In the genomic region with DNA sequence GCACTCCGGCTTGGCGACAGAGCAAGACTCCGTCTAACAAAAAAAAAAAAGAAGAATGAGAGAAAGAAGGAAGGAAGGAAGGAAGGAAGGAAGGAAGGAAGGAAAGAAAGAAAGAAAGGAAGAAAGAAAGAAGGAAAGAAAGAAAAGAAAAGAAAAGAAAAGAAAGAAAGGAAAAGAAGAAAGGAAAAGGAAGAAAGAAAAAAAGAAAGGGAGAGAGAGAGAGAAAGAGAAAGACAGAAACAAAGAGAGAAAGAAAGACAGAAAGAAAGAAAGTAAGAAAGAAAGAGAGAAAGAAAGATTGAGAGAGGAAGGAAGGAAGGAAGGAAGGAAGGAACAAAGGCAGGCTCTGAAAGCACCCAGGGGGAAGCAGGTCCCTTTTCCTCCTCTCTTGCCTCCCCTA, we compare ENCODE assay signal across 28 cellular contexts.
A peak's percentile ranks its signal among the peaks of the same experiment; 100 is the strongest.
DNase-seq lines count a peak whose midpoint lies in the region; ATAC-seq and TF ChIP-seq lines count a peak whose summit lies in the region.
"Had no signal": no experiment of that assay in that cellular context is flagged by ENCODE, and none has a peak within 500 bp of the region (broad histone marks: within the 10 kb centered on the region; RNA-seq: fewer than 3 reads in every experiment).

No MANE protein-coding gene starts in this region.

- H3K4me1 Mint-ChIP-seq in activated CD8-positive, alpha-beta memory T cell treated with anti-CD3 and anti-CD28 coated beads, Interleukin-2, amount 10 ng/mL, durations not matched to agents 7 days and 5 days = peaks cover 58% of the 10 kb centered on the region
- peaks cover 26 to 88% (median 64%) of the 10 kb centered on the region in 4 donors for H3K4me1 Mint-ChIP-seq in CD4-positive, CD25-positive, alpha-beta regulatory T cell
- peaks cover 65% of the 10 kb centered on the region for H3K4me1 Mint-ChIP-seq in T-helper 17 cell
- H3K4me1 Mint-ChIP-seq: neural crest cell had no signal

- peaks cover 3% of the 10 kb centered on the region for H3K9me3 Mint-ChIP-seq in activated CD8-positive, alpha-beta memory T cell treated with anti-CD3 and anti-CD28 coated beads, Interleukin-2, amount 10 ng/mL, durations not matched to agents 7 days and 5 days (ENCODE audit: low read depth)
- peaks cover 0 to 3% (median 0%) of the 10 kb centered on the region in 7 donors for H3K9me3 Mint-ChIP-seq in CD4-positive, CD25-positive, alpha-beta regulatory T cell
- H3K9me3 Mint-ChIP-seq: neural crest cell had no signal

- no peaks in the 10 kb centered on the region for H3K27me3 Mint-ChIP-seq in activated CD8-positive, alpha-beta memory T cell treated with anti-CD3 and anti-CD28 coated beads, Interleukin-2, amount 10 ng/mL, durations not matched to agents 7 days and 5 days
- no peaks in the 10 kb centered on the region for H3K27me3 Mint-ChIP-seq in CD4-positive, CD25-positive, alpha-beta regulatory T cell
- no peaks in the 10 kb centered on the region for H3K27me3 Mint-ChIP-seq in T-helper 17 cell

- peak overlapping the region; percentile 32 for H3K27ac Mint-ChIP-seq in activated CD8-positive, alpha-beta memory T cell treated with anti-CD3 and anti-CD28 coated beads, Interleukin-2, amount 10 ng/mL, durations not matched to agents 7 days and 5 days
- peak overlapping the region; percentile 35 to 99 (median 86) for H3K27ac Mint-ChIP-seq in CD4-positive, CD25-positive, alpha-beta regulatory T cell
- peak overlapping the region; percentile 96 for H3K27ac Mint-ChIP-seq in T-helper 17 cell

- no peak for DNase-seq in activated CD8-positive, alpha-beta memory T cell treated with anti-CD3 and anti-CD28 coated beads, Interleukin-2, amount 10 ng/mL, durations not matched to agents 7 days and 5 days
- DNase-seq in activated CD8-positive, alpha-beta memory T cell treated with anti-CD3 and anti-CD28 coated beads, Interleukin-2, amount 50 U/mL, for 48 hours = no peak
- DNase-seq in CD4-positive, CD25-positive, alpha-beta regulatory T cell = no peak
- DNase-seq in T-helper 17 cell = no peak
- DNase-seq in islet precursor cell = peak; percentile 6
- DNase-seq in NCI-H2171 treated with DMSO at 0.1 percent for 48 hours (lab: John Stamatoyannopoulos, UW) = no peak
- no peak for DNase-seq in GM13977 (ENCODE audit: low spot score)
- DNase-seq: activated CD4-positive, alpha-beta T cell treated with anti-CD3 and anti-CD28 coated beads for 1 hour; colonic mucosa; COR-L47; DMS53; effector CD4-positive, alpha-beta T cell; hypothalamus; left colon; mucosa of descending colon; MV-4-11; NCI-H1436; NCI-H345; NCI-H69; pancreas; PC-9; retina; SK-N-SH; testis had no signal

- H3K36me3 Mint-ChIP-seq in activated CD8-positive, alpha-beta memory T cell treated with anti-CD3 and anti-CD28 coated beads, Interleukin-2, amount 10 ng/mL, durations not matched to agents 7 days and 5 days = peaks cover 20% of the 10 kb centered on the region
- H3K36me3 Mint-ChIP-seq in CD4-positive, CD25-positive, alpha-beta regulatory T cell = peaks cover 4% of the 10 kb centered on the region
- H3K36me3 Mint-ChIP-seq in T-helper 17 cell (ENCODE audit: low read depth) = peaks cover 6% of the 10 kb centered on the region

- H3K27me3 ChIP-seq in CD4-positive, CD25-positive, alpha-beta regulatory T cell (ENCODE audit: control insufficient read depth, insufficient read depth, low read length) = no peaks in the 10 kb centered on the region
- H3K27me3 ChIP-seq: colonic mucosa, pancreas, testis had no signal

- H3K4me3 Mint-ChIP-seq in activated CD8-positive, alpha-beta memory T cell treated with anti-CD3 and anti-CD28 coated beads, Interleukin-2, amount 10 ng/mL, durations not matched to agents 7 days and 5 days = no peak overlapping the region
- no peak overlapping the region for H3K4me3 Mint-ChIP-seq in CD4-positive, CD25-positive, alpha-beta regulatory T cell
- H3K4me3 Mint-ChIP-seq in T-helper 17 cell = peak overlapping the region; percentile 56
- H3K4me3 Mint-ChIP-seq: neural crest cell had no signal

- peak overlapping the region; percentile 7 for H3K27ac ChIP-seq in CD4-positive, CD25-positive, alpha-beta regulatory T cell (ENCODE audit: insufficient read depth, low read length, poor library complexity, severe bottlenecking)
- H3K27ac ChIP-seq: A549, cardiac muscle cell, colonic mucosa, pancreas, PC-9, testis had no signal

- CTCF ChIA-PET in activated CD8-positive, alpha-beta memory T cell treated with anti-CD3 and anti-CD28 coated beads, Interleukin-2, amount 10 ng/mL, durations not matched to agents 7 days and 5 days (lab: Charles Lee) = interaction anchor here (0.8 kb wide), 1 partner anchor 243 kb away, joined by 3 read pairs; no protein-coding TSS in a partner anchor

- no peaks in the 10 kb centered on the region for H3K9me3 ChIP-seq in CD4-positive, CD25-positive, alpha-beta regulatory T cell (ENCODE audit: control insufficient read depth in 2 of 2, low read length in 2 of 2)
- no peaks in the 10 kb centered on the region for H3K9me3 ChIP-seq in T-helper 17 cell (ENCODE audit: control insufficient read depth, low read length, poor library complexity, severe bottlenecking)
- H3K9me3 ChIP-seq: A549, colonic mucosa, mucosa of descending colon, pancreas, SK-N-SH, testis had no signal

- no peak for ATAC-seq in activated CD8-positive, alpha-beta memory T cell treated with anti-CD3 and anti-CD28 coated beads, Interleukin-2, amount 10 ng/mL, durations not matched to agents 7 days and 5 days
- ATAC-seq in CD4-positive, CD25-positive, alpha-beta regulatory T cell (ENCODE audit: low read depth in 2 of 2) = no peak
- no peak for ATAC-seq in T-helper 17 cell
- no peak for ATAC-seq in HG03045 (IDR thresholded peaks at IDR 0.05; ENCODE audit: unreplicated experiment)
- ATAC-seq: A549, left colon, mucosa of descending colon, pancreas had no signal

- H3K4me3 ChIP-seq in CD4-positive, CD25-positive, alpha-beta regulatory T cell (ENCODE audit: low read depth, low read length) = no peak overlapping the region
- H3K4me3 ChIP-seq: A549, cardiac muscle cell, colonic mucosa, mucosa of descending colon, pancreas, PC-9, testis had no signal

- H3K4me1 ChIP-seq in CD4-positive, CD25-positive, alpha-beta regulatory T cell (ENCODE audit: control insufficient read depth, insufficient read depth, low read length, poor library complexity, severe bottlenecking) = peaks cover 70% of the 10 kb centered on the region
- H3K4me1 ChIP-seq: colonic mucosa, pancreas, testis had no signal

- in situ Hi-C loops in GM13977 (cut with MboI; ENCODE audit: low pct_unique_long_range_greater_than_20kb, low sequenced_read_pairs, unreplicated experiment) = no loop called here

- no peak for TF ChIP-seq CTCF in GM13977 (IDR thresholded peaks at IDR 0.05; ENCODE audit: extremely low read depth, insufficient read depth, missing control alignments)

- no peaks in the 10 kb centered on the region for H3K36me3 ChIP-seq in CD4-positive, CD25-positive, alpha-beta regulatory T cell (ENCODE audit: control insufficient read depth, insufficient read depth, low read length)
- H3K36me3 ChIP-seq: cardiac muscle cell, colonic mucosa, pancreas had no signal

Comparison
In these comparisons a context has a peak if more than half of its experiments do, and no peak if none do; other contexts are left out.
1. H3K27ac Mint-ChIP-seq: peak in every context shown above with its lines; median percentile 96 in T-helper 17 cell; 86 in CD4-positive, CD25-positive, alpha-beta regulatory T cell; 32 in activated CD8-positive, alpha-beta memory T cell treated with anti-CD3 and anti-CD28 coated beads, Interleukin-2, amount 10 ng/mL, durations not matched to agents 7 days and 5 days.